ENCODE assay signal across 12 cellular contexts in the genomic region with DNA sequence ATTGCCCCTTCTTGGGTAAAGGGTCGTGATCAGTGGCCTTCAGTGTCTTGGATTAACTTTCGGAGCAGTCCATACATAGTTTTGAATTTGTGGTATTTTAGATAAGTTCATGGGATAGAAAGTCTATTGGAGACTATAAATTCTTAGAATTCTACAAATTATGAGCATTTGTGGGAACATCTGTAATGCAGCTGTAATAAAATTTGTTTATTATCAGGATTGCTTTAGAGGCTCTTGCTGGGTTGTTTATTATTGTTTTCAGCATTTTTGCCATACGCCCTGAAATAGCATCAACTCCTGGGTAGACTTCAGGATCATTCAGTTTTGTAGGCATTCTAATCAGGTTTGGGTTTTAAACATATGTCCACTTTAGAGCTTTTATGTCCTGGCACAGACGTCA. TPM values are rescaled to one million over a fixed set of nuclear protein-coding genes. Genes with fewer than 3 reads are reported as not detected.
A peak's percentile ranks its signal among the peaks of the same experiment; 100 is the strongest.
DNase-seq lines count a peak whose midpoint lies in the region; ATAC-seq and TF ChIP-seq lines count a peak whose summit lies in the region.
"Had no signal": no experiment of that assay in that cellular context is flagged by ENCODE, and none has a peak within 500 bp of the region (broad histone marks: within the 10 kb centered on the region; RNA-seq: fewer than 3 reads in every experiment).

No MANE protein-coding gene starts in this region.

- TF ChIP-seq CTCF in heart left ventricle (IDR thresholded peaks at IDR 0.05): no peak
- no peak for TF ChIP-seq CTCF in choroid plexus epithelial cell (conservative IDR thresholded peaks at IDR 0.05; ENCODE audit: low read depth, low read length)
- TF ChIP-seq CTCF in nephron progenitor cell (IDR thresholded peaks at IDR 0.05): no peak
- TF ChIP-seq CTCF in uterus (IDR thresholded peaks at IDR 0.05): no peak
- TF ChIP-seq CTCF in BE2C (IDR thresholded peaks at IDR 0.05; ENCODE audit: low read depth, low read length): no peak

- H3K27ac Mint-ChIP-seq in nephron progenitor cell: no peak overlapping the region

- H3K27me3 ChIP-seq in heart left ventricle (no peaks in the 10 kb centered on the region), uterus (no peaks in the 10 kb centered on the region), BE2C (no peaks in the 10 kb centered on the region)
- H3K27me3 ChIP-seq: upper lobe of left lung had no signal

- H3K9me3 Mint-ChIP-seq in nephron progenitor cell: no peaks in the 10 kb centered on the region

- H3K4me1 ChIP-seq in heart left ventricle (peaks cover 8 to 81% (median 54%) of the 10 kb centered on the region in 12 donors), uterus (peaks cover 5 to 9% of the 10 kb centered on the region in 2 donors), BE2C (peaks cover 27% of the 10 kb centered on the region)

- peaks cover 0 to 12% (median 0%) of the 10 kb centered on the region in 9 donors for H3K36me3 ChIP-seq in heart left ventricle
- no peaks in the 10 kb centered on the region for H3K36me3 ChIP-seq in uterus
- no peaks in the 10 kb centered on the region; the same call in 1 of the 2 replicates for H3K36me3 ChIP-seq in BE2C
- H3K36me3 ChIP-seq: upper lobe of left lung had no signal

- peaks cover 84% of the 10 kb centered on the region for H3K4me1 Mint-ChIP-seq in nephron progenitor cell

- 71 to 75% (median 73%) methylated on average over 4 of the region's 4 CpGs for WGBS in heart left ventricle, 4 donors

- intact Hi-C loops in heart left ventricle (cut with DNase I): no loop called here
- intact Hi-C loops in cardiac septum (cut with DNase I): no loop called here
- intact Hi-C loops in uterus (cut with DNase I; ENCODE audit: low total_unique reads): no loop called here

- H3K9me3 ChIP-seq in heart left ventricle: no peaks in the 10 kb centered on the region
- no peaks in the 10 kb centered on the region for H3K9me3 ChIP-seq in uterus
- H3K9me3 ChIP-seq in BE2C: no peaks in the 10 kb centered on the region
- H3K9me3 ChIP-seq: upper lobe of left lung had no signal

- H3K27me3 Mint-ChIP-seq in nephron progenitor cell (ENCODE audit: low read depth, poor library complexity): no peaks in the 10 kb centered on the region

- H3K27ac ChIP-seq in heart left ventricle: peak overlapping the region in 10 of 12 donors; percentile 18 to 69 (median 59)
- peak overlapping the region; percentile 41 to 67 for H3K27ac ChIP-seq in uterus

- DNase-seq in heart left ventricle: no peak
- no peak for DNase-seq in cardiac septum (ENCODE audit: low spot score)
- peak; percentile 42 for DNase-seq in choroid plexus epithelial cell (ENCODE audit: low read depth)
- no peak for DNase-seq in nephron progenitor cell
- DNase-seq in uterus: no peak
- DNase-seq in NCI-H2107 treated with DMSO at 0.1 percent for 48 hours (lab: John Stamatoyannopoulos, UW; ENCODE audit: unreplicated experiment): no peak
- DNase-seq in effector CD4-positive, alpha-beta T cell: no peak
- DNase-seq in BE2C: no peak
- DNase-seq: dorsolateral prefrontal cortex; NK-92 treated with Interleukin-12 subunit alpha and Interleukin-12 subunit beta, amount 100 ng/mL, for 24 hours; SHP77 treated with DMSO at 0.1 percent for 48 hours; upper lobe of left lung had no signal

- H3K4me3 ChIP-seq in heart left ventricle (no peak overlapping the region), choroid plexus epithelial cell (ENCODE audit: low read depth, low read length) (no peak overlapping the region), uterus (no peak overlapping the region), BE2C (ENCODE audit: low read depth, low read length) (no peak overlapping the region)
- H3K4me3 ChIP-seq: upper lobe of left lung had no signal

- H3K4me3 Mint-ChIP-seq in nephron progenitor cell: peak overlapping the region; percentile 17

- peaks cover 27% of the 10 kb centered on the region for H3K36me3 Mint-ChIP-seq in nephron progenitor cell (ENCODE audit: low read depth)

- ATAC-seq in heart left ventricle: no peak

- TF ChIP-seq POLR2A in heart left ventricle (IDR thresholded peaks at IDR 0.05) (no peak), uterus (IDR thresholded peaks at IDR 0.05) (no peak)

RNA-seq across cellular contexts. Expression of gene LAMC1, which starts 16.1 kb away (rescaled TPM):
- 100 to 1,000 TPM in 7 of 9 donors, 10 to 100 TPM in 2; 78.6 to 226 (median 122) TPM for total RNA-seq in heart left ventricle
- polyA plus RNA-seq in heart left ventricle: 100 to 1,000 TPM in 1 of 2 donors, 10 to 100 TPM in 1; 22.9 to 108 TPM
- 104 TPM for total RNA-seq in cardiac septum
- 100 to 1,000 TPM; 130 to 315 (median 214) TPM for total RNA-seq in uterus
- 19.8 TPM for polyA plus RNA-seq in BE2C (2012; ENCODE audit: insufficient read depth, insufficient read length, low read depth)
